In the genomic region with DNA sequence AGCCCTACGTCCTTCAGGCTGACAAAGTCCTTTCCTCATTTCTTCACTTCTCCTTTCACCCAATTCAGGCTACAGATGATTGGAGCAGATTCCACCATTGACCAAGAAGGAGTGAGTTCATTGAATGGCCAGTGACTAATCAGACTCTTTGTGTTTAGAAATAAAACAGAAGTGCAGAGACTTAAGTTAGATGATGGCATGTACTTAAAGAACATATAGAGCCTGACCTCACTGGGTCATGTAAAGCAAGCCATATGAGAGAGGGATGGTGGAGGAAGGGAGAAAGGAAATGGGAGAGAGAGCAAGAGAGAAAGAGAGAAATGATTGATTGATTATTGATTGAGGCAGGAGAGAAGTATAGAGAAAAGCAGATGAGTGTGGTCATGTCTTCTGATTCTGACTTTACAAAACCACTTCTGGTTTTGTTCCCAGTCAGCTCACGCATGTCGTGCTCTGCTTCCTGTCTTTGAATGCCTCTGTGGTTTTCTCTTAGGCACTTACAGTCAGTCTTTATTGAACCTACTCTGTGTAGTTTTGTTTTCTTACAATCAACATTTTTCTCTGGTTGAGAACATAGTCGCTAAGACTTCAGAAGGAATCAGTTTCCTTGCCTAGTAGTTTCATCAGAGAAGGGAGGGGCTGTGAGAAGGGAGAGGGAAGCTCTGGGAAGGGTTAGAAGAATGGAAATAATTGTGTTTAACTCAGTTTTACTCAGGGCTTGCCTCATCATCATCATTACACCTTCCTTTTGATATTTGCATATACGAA, we compare ENCODE assay signal across 8 cellular contexts.
DNase-seq lines count a peak whose midpoint lies in the region; ATAC-seq and TF ChIP-seq lines count a peak whose summit lies in the region.

No MANE protein-coding gene starts in this region.

- H3K27me3 ChIP-seq in AG04450 (ENCODE audit: control insufficient read depth, insufficient read depth, low read length) (no peaks in the 10 kb centered on the region), skeletal muscle tissue (ENCODE audit: control insufficient read depth in 3 of 3, insufficient read depth in 3 of 3, low read length in 3 of 3) (no peaks in the 10 kb centered on the region)

- ATAC-seq in HG03354 (IDR thresholded peaks at IDR 0.05; ENCODE audit: poor library complexity, severe bottlenecking, unreplicated experiment) (peak; percentile 97), esophagus mucosa (peak; percentile 56)

- H3K27ac ChIP-seq in AG04450 (ENCODE audit: low read depth, low read length) (peak overlapping the region; percentile 55), skeletal muscle tissue (ENCODE audit: low read depth, low read length) (peak overlapping the region; percentile 77)

- POLR2A ChIA-PET in AG04450 (lab: Yijun Ruan, JAX), result interaction anchor here (1.0 kb wide), 1 partner anchor 145 kb away, joined by 3 read pairs; no protein-coding TSS in a partner anchor

- DNase-seq in AG04450 (ENCODE audit: low read depth, low spot score) (no peak), GM19238 (ENCODE audit: insufficient read length, low spot score) (peak; percentile 42), NCI-H2227 treated with DMSO at 0.1 percent for 48 hours (lab: John Stamatoyannopoulos, UW) (no peak), ACHN (no peak)
- peak; percentile 63 for DNase-seq in activated CD4-positive, alpha-beta T cell treated with anti-CD3 and anti-CD28 coated beads for 48 hours

- no peak overlapping the region for H3K9ac ChIP-seq in skeletal muscle tissue (ENCODE audit: low read depth in 1 of 3, low read length in 3 of 3)

- H3K36me3 ChIP-seq in skeletal muscle tissue (ENCODE audit: control insufficient read depth in 3 of 3, insufficient read depth in 3 of 3, low read length in 3 of 3), result no peaks in the 10 kb centered on the region

- in situ Hi-C loops in ACHN (cut with HindIII; ENCODE audit: low pct_ligation_motif_present, low pct_unique_long_range_greater_than_20kb, low sequenced_read_pairs), result no loop called here

- H3K9me3 ChIP-seq in AG04450 (ENCODE audit: control insufficient read depth, insufficient read depth, low read length), result no peaks in the 10 kb centered on the region
- H3K9me3 ChIP-seq in skeletal muscle tissue (ENCODE audit: control insufficient read depth in 3 of 3, low read length in 3 of 3), result no peaks in the 10 kb centered on the region

- CTCF ChIA-PET in AG04450 (lab: Charles Lee), result interaction anchor here (1.1 kb wide), 1 partner anchor 39 kb away, joined by 3 read pairs; no protein-coding TSS in a partner anchor

- no peak for TF ChIP-seq CTCF in AG04450 (IDR thresholded peaks at IDR 0.05; ENCODE audit: low read depth, low read length)

- H3K4me1 ChIP-seq in skeletal muscle tissue (ENCODE audit: control insufficient read depth in 3 of 3, insufficient read depth in 3 of 3, low read length in 3 of 3), result peaks cover 0 to 5% (median 3%) of the 10 kb centered on the region in 3 donors

- H3K4me3 ChIP-seq in AG04450 (ENCODE audit: low read depth, low read length), result no peak overlapping the region
- no peak overlapping the region for H3K4me3 ChIP-seq in skeletal muscle tissue (ENCODE audit: low read length in 3 of 3)

Comparison
In these comparisons a context has a peak if more than half of its experiments do, and no peak if none do; other contexts are left out.
1. DNase-seq: peak in GM19238 (single experiment) and activated CD4-positive, alpha-beta T cell treated with anti-CD3 and anti-CD28 coated beads for 48 hours (single experiment); none in AG04450 (single experiment), NCI-H2227 treated with DMSO at 0.1 percent for 48 hours (single experiment) and ACHN (single experiment).